ENCODE assay signal across 25 cellular contexts in genomic region chr3:52399593-52399992, GRCh38. TPM values are rescaled to one million over a fixed set of nuclear protein-coding genes. Genes with fewer than 3 reads are reported as not detected.
DNase-seq lines count a peak whose midpoint lies in the region; ATAC-seq and TF ChIP-seq lines count a peak whose summit lies in the region.
"Had no signal": no experiment of that assay in that cellular context is flagged by ENCODE, and none has a peak within 500 bp of the region (broad histone marks: within the 10 kb centered on the region; RNA-seq: fewer than 3 reads in every experiment).

No MANE protein-coding gene starts in this region.

- H3K9me2 ChIP-seq in PC-3 (replicated peaks; ENCODE audit: low read length), result no peaks in the 10 kb centered on the region

- H3K79me2 ChIP-seq in PC-3 (ENCODE audit: low read length), result no peaks in the 10 kb centered on the region

- H3K9ac ChIP-seq in PC-3 (ENCODE audit: low read length), result no peak overlapping the region

- no peaks in the 10 kb centered on the region for H3K9me3 ChIP-seq in PC-3 (ENCODE audit: low read length)
- H3K9me3 ChIP-seq: neutrophil, thoracic aorta had no signal

- no peaks in the 10 kb centered on the region for H3K9me3 Mint-ChIP-seq in endothelial cell (ENCODE audit: unreplicated experiment)
- H3K9me3 Mint-ChIP-seq: activated CD4-positive, alpha-beta T cell treated with anti-CD3 and anti-CD28 coated beads, Interleukin-2, amount 10 ng/mL, durations not matched to agents 7 days and 5 days; activated T-helper 1 cell treated with anti-CD3 and anti-CD28 coated beads, Interleukin-12 subunit alpha, Interleukin-12 subunit beta, Interleukin-2, Interleukin-4 antibody, amounts not matched to agents 30 ng/mL and 10 ng/mL and 1 ng/mL, durations not matched to agents 14 hours and 24 hours and 36 hours; central memory CD8-positive, alpha-beta T cell had no signal

- peaks cover 22% of the 10 kb centered on the region for H3K36me3 Mint-ChIP-seq in endothelial cell (ENCODE audit: low read depth, unreplicated experiment)
- H3K36me3 Mint-ChIP-seq: activated naive CD8-positive, alpha-beta T cell had no signal

- H3K4me1 Mint-ChIP-seq in endothelial cell (ENCODE audit: unreplicated experiment), result no peaks in the 10 kb centered on the region
- H3K4me1 Mint-ChIP-seq: activated CD4-positive, alpha-beta T cell treated with anti-CD3 and anti-CD28 coated beads, Interleukin-2, amount 10 ng/mL, durations not matched to agents 7 days and 5 days; central memory CD8-positive, alpha-beta T cell had no signal

- intact Hi-C loops in PC-3 (cut with micrococcal nuclease), result no loop called here
- intact Hi-C loops in posterior vena cava (cut with DNase I), result no loop called here

- CTCF ChIA-PET in PC-3 (lab: Charles Lee), result no interaction called here

- H4K20me1 ChIP-seq in PC-3 (ENCODE audit: low read length), result no peaks in the 10 kb centered on the region

- H3F3A ChIP-seq in PC-3 (ENCODE audit: low read length, unreplicated experiment), result no peaks in the 10 kb centered on the region

- H2AFZ ChIP-seq in PC-3 (ENCODE audit: low read length), result no peak overlapping the region

- no peak overlapping the region for H3K4me3 Mint-ChIP-seq in endothelial cell (ENCODE audit: unreplicated experiment)
- H3K4me3 Mint-ChIP-seq: activated CD4-positive, alpha-beta T cell treated with anti-CD3 and anti-CD28 coated beads, Interleukin-2, amount 10 ng/mL, durations not matched to agents 7 days and 5 days; activated naive CD8-positive, alpha-beta T cell; activated T-helper 1 cell treated with anti-CD3 and anti-CD28 coated beads, Interleukin-12 subunit alpha, Interleukin-12 subunit beta, Interleukin-2, Interleukin-4 antibody, amounts not matched to agents 30 ng/mL and 10 ng/mL and 1 ng/mL, durations not matched to agents 14 hours and 24 hours and 36 hours; central memory CD8-positive, alpha-beta T cell had no signal

- peaks cover 32% of the 10 kb centered on the region; the same call in 1 of the 2 replicates for H3K36me3 ChIP-seq in PC-3 (ENCODE audit: low read depth, low read length)

- H3K4me3 ChIP-seq in PC-3 (ENCODE audit: low read length), result no peak overlapping the region
- H3K4me3 ChIP-seq: lung, smooth muscle cell, thoracic aorta had no signal

- no peak overlapping the region for H3K27ac ChIP-seq in PC-3 (ENCODE audit: low read length)
- H3K27ac ChIP-seq: neutrophil, thoracic aorta, WERI-Rb-1 had no signal

- peaks cover 7% of the 10 kb centered on the region for H3K27me3 Mint-ChIP-seq in endothelial cell (ENCODE audit: unreplicated experiment)
- H3K27me3 Mint-ChIP-seq: activated CD4-positive, alpha-beta T cell treated with anti-CD3 and anti-CD28 coated beads, Interleukin-2, amount 10 ng/mL, durations not matched to agents 7 days and 5 days; activated naive CD8-positive, alpha-beta T cell; central memory CD8-positive, alpha-beta T cell had no signal

- H3K4me1 ChIP-seq in PC-3 (ENCODE audit: insufficient read depth, low read length), result no peaks in the 10 kb centered on the region

- POLR2A ChIA-PET in PC-3 (lab: Charles Lee; ENCODE audit: unreplicated experiment), result no interaction called here

- H3K27ac Mint-ChIP-seq in endothelial cell (ENCODE audit: unreplicated experiment), result peak overlapping the region; percentile 18
- H3K27ac Mint-ChIP-seq: activated CD4-positive, alpha-beta T cell treated with anti-CD3 and anti-CD28 coated beads, Interleukin-2, amount 10 ng/mL, durations not matched to agents 7 days and 5 days; activated T-helper 1 cell treated with anti-CD3 and anti-CD28 coated beads, Interleukin-12 subunit alpha, Interleukin-12 subunit beta, Interleukin-2, Interleukin-4 antibody, amounts not matched to agents 30 ng/mL and 10 ng/mL and 1 ng/mL, durations not matched to agents 14 hours and 24 hours and 36 hours had no signal

- no peak overlapping the region for H3K4me2 ChIP-seq in PC-3 (ENCODE audit: low read length)
- H3K4me2 ChIP-seq: smooth muscle cell had no signal

- no peaks in the 10 kb centered on the region for H3K27me3 ChIP-seq in PC-3 (ENCODE audit: low read length)
- H3K27me3 ChIP-seq: neutrophil had no signal

- DNase-seq in PC-3 (no peak), endothelial cell (ENCODE audit: low spot score) (no peak), posterior vena cava (ENCODE audit: low spot score) (peak; percentile 56), iPS-NIHi11 (ENCODE audit: low spot score) (no peak)
- DNase-seq: activated CD4-positive, alpha-beta T cell treated with anti-CD3 and anti-CD28 coated beads, Interleukin-2, amount 10 ng/mL, durations not matched to agents 7 days and 5 days; foreskin melanocyte; H7; hippocampal formation; KBM-7; MM.1S; NCI-H1417 treated with DMSO at 0.1 percent for 48 hours; NCI-H2107; NCI-H446 treated with DMSO at 0.1 percent for 48 hours; stimulated activated CD4-positive, alpha-beta T cell treated with anti-CD3 and anti-CD28 coated beads, Interleukin-2, amount 100 ng/mL, for 48 hours; stimulated activated naive CD4-positive, alpha-beta T cell; WERI-Rb-1 had no signal

- ATAC-seq in PC-3 (peak; percentile 27), GM18519 (IDR thresholded peaks at IDR 0.05; ENCODE audit: low FRiP score, unreplicated experiment) (no peak), HG03159 (IDR thresholded peaks at IDR 0.05; ENCODE audit: unreplicated experiment) (no peak)

- TF ChIP-seq CTCF in PC-3 (conservative IDR thresholded peaks at IDR 0.05; ENCODE audit: low read depth, low read length) (no peak), endothelial cell (IDR thresholded peaks at IDR 0.05; ENCODE audit: unreplicated experiment) (no peak)

- no TSS peak for BruUV-seq in PC-3 (replicated peaks; lab: Mats Ljungman, UMichigan)

RNA-seq across cellular contexts. Expression of gene BAP1, which starts 10.2 kb away (rescaled TPM):
- 103 and 108 TPM in 2 replicates for total RNA-seq in PC-3 (2014; rRNA removed)
- 118 TPM for total RNA-seq in endothelial cell (ENCODE audit: unreplicated experiment)
- total RNA-seq in posterior vena cava, result 10 to 100 TPM; 53.0 to 55.1 TPM

RNA-seq across cellular contexts. Expression of gene PHF7, which starts 10.9 kb away (rescaled TPM):
- total RNA-seq in PC-3 (2014; rRNA removed) (7.3 and 8.5 TPM in 2 replicates), endothelial cell (ENCODE audit: unreplicated experiment) (15.9 TPM), posterior vena cava (1 to 10 TPM; 6.4 to 9.2 TPM)

RNA-seq across cellular contexts. Expression of gene SEMA3G, which starts 45.3 kb away (rescaled TPM):
- total RNA-seq in PC-3 (2014; rRNA removed) (0.77 and 1.6 TPM in 2 replicates), endothelial cell (ENCODE audit: unreplicated experiment) (175 TPM), posterior vena cava (10 to 100 TPM; 12.4 to 17.7 TPM)

RNA-seq across cellular contexts. Expression of gene TNNC1, which starts 54.2 kb away (rescaled TPM):
- total RNA-seq in PC-3 (2014; rRNA removed), result 1.9 and 4.9 TPM in 2 replicates
- 0.67 TPM for total RNA-seq in endothelial cell (ENCODE audit: unreplicated experiment)
- 1 to 10 TPM; 3.5 to 5.5 TPM for total RNA-seq in posterior vena cava

RNA-seq across cellular contexts. Expression of gene NISCH, which starts 55.8 kb away (rescaled TPM):
- total RNA-seq in PC-3 (2014; rRNA removed) (60.4 and 65.3 TPM in 2 replicates), endothelial cell (ENCODE audit: unreplicated experiment) (261 TPM), posterior vena cava (10 to 100 TPM; 53.0 to 65.2 TPM)
